ENCODE assay signal across 9 cellular contexts in genomic region chr2:189657867-189658266, GRCh38.
A peak's percentile ranks its signal among the peaks of the same experiment; 100 is the strongest.
DNase-seq lines count a peak whose midpoint lies in the region; ATAC-seq and TF ChIP-seq lines count a peak whose summit lies in the region.
"Had no signal": no experiment of that assay in that cellular context is flagged by ENCODE, and none has a peak within 500 bp of the region (broad histone marks: within the 10 kb centered on the region; RNA-seq: fewer than 3 reads in every experiment).

No MANE protein-coding gene starts in this region.

- POLR2A ChIA-PET in AG04449 (lab: Yijun Ruan, JAX) = no interaction called here

- in situ Hi-C loops in KBM-7 (cut with MboI; ENCODE audit: low pct_unique_long_range_greater_than_20kb, low sequenced_read_pairs) = no loop called here

- DNase-seq in AG04449 (ENCODE audit: low read depth, low spot score) (peak; percentile 17), KBM-7 (peak; percentile 18), WERI-Rb-1 (no peak), AG08395 (ENCODE audit: low spot score) (no peak), DMS 273 treated with DMSO at 0.1 percent for 48 hours (lab: John Stamatoyannopoulos, UW) (no peak)

- H3K9me3 ChIP-seq in neutrophil = no peaks in the 10 kb centered on the region
- H3K9me3 ChIP-seq in WERI-Rb-1 (ENCODE audit: severe bottlenecking) = no peaks in the 10 kb centered on the region

- peak overlapping the region; percentile 36 for H3K4me3 Mint-ChIP-seq in activated naive CD8-positive, alpha-beta T cell
- H3K4me3 Mint-ChIP-seq: neural crest cell had no signal

- H3K4me1 ChIP-seq in neutrophil (ENCODE audit: control insufficient read depth in 1 of 2, insufficient read depth in 1 of 2, low read depth in 1 of 2, low read length in 1 of 2) = peaks cover 46 to 51% of the 10 kb centered on the region in 2 experiments

- H3K4me3 ChIP-seq in AG04449 (ENCODE audit: low read depth, low read length) = no peak overlapping the region
- H3K4me3 ChIP-seq in neutrophil (ENCODE audit: low read depth in 1 of 2, low read length in 1 of 2) = peak overlapping the region; percentile 13 to 36
- H3K4me3 ChIP-seq in WERI-Rb-1 (ENCODE audit: low read depth, low read length) = no peak overlapping the region

- peaks cover 37% of the 10 kb centered on the region for H3K4me1 Mint-ChIP-seq in activated naive CD8-positive, alpha-beta T cell (ENCODE audit: low read depth)
- H3K4me1 Mint-ChIP-seq: neural crest cell had no signal

- peak; percentile 37 for ATAC-seq in GM19467 (IDR thresholded peaks at IDR 0.05; ENCODE audit: unreplicated experiment)

- no peaks in the 10 kb centered on the region for H3K27me3 ChIP-seq in neutrophil
- no peaks in the 10 kb centered on the region for H3K27me3 ChIP-seq in WERI-Rb-1 (ENCODE audit: insufficient read depth, low read depth, severe bottlenecking)

- TF ChIP-seq CTCF in AG04449 (IDR thresholded peaks at IDR 0.05; ENCODE audit: insufficient read depth, low read length, missing control alignments) (no peak), neutrophil (IDR thresholded peaks at IDR 0.05) (no peak), WERI-Rb-1 (IDR thresholded peaks at IDR 0.05; ENCODE audit: low read depth, low read length) (no peak)

- peak overlapping the region; percentile 74 for H3K27ac Mint-ChIP-seq in activated naive CD8-positive, alpha-beta T cell

- H3K27me3 Mint-ChIP-seq in activated naive CD8-positive, alpha-beta T cell = no peaks in the 10 kb centered on the region

- H3K9me3 Mint-ChIP-seq in activated naive CD8-positive, alpha-beta T cell (ENCODE audit: low read depth) = no peaks in the 10 kb centered on the region
- H3K9me3 Mint-ChIP-seq: neural crest cell had no signal

- peak overlapping the region; percentile 94 for H3K27ac ChIP-seq in neutrophil
- H3K27ac ChIP-seq in WERI-Rb-1 = no peak overlapping the region

- H3K36me3 Mint-ChIP-seq in activated naive CD8-positive, alpha-beta T cell = no peaks in the 10 kb centered on the region

- CTCF ChIA-PET in AG04449 (lab: Yijun Ruan, JAX) = interaction anchor here (2.1 to 9.9 kb wide), 6 partner anchors 9 to 414 kb away, joined by 7 to 186 read pairs (median 87); partner anchors contain the start of genes ANKAR and OSGEPL1

- H3K36me3 ChIP-seq in neutrophil (no peaks in the 10 kb centered on the region), WERI-Rb-1 (no peaks in the 10 kb centered on the region; the same call in 1 of the 2 replicates)

Comparison
In these comparisons a context has a peak if more than half of its experiments do, and no peak if none do; other contexts are left out.
1. DNase-seq: peak in AG04449 (single experiment) and KBM-7 (single experiment); none in WERI-Rb-1 (single experiment), AG08395 (single experiment) and DMS 273 treated with DMSO at 0.1 percent for 48 hours (single experiment).
2. H3K4me3 ChIP-seq: peak in neutrophil (2 of 2); none in AG04449 (single experiment) and WERI-Rb-1 (single experiment).